10 cellular contexts compared by ENCODE assay signal in genomic region chr17:77036841-77037381, GRCh38.
A peak's percentile ranks its signal among the peaks of the same experiment; 100 is the strongest.
DNase-seq lines count a peak whose midpoint lies in the region; ATAC-seq and TF ChIP-seq lines count a peak whose summit lies in the region.
"Had no signal": no experiment of that assay in that cellular context is flagged by ENCODE, and none has a peak within 500 bp of the region (broad histone marks: within the 10 kb centered on the region; RNA-seq: fewer than 3 reads in every experiment).

No MANE protein-coding gene starts in this region.

- H3K27ac Mint-ChIP-seq in activated naive CD4-positive, alpha-beta T cell treated with anti-CD3 and anti-CD28 coated beads for 36 hours: no peak overlapping the region
- H3K27ac Mint-ChIP-seq in WTC11: no peak overlapping the region
- H3K27ac Mint-ChIP-seq: T-helper 2 cell treated with Interferon-gamma antibody and Interleukin-4, amounts not matched to agents 5 μg/mL and 100 μg/mL, for 36 hours had no signal

- peak; percentile 3 for DNase-seq in CD1c-positive myeloid dendritic cell (ENCODE audit: extremely low spot score)
- DNase-seq in NB4 (ENCODE audit: low read depth): peak; percentile 87
- peak; percentile 53 for DNase-seq in SK-N-DZ (ENCODE audit: low spot score)
- peak; percentile 77 for DNase-seq in inferior parietal cortex (ENCODE audit: extremely low spot score)
- no peak for DNase-seq in activated CD8-positive, alpha-beta memory T cell treated with anti-CD3 and anti-CD28 coated beads, Interleukin-2, amount 50 U/mL, for 48 hours
- DNase-seq in activated T-cell treated with anti-CD3 and anti-CD28 coated beads, Interleukin-2, amount 50 U/mL, for 1 hour: no peak
- no peak for DNase-seq in activated naive CD4-positive, alpha-beta T cell treated with anti-CD3 and anti-CD28 coated beads for 36 hours
- no peak for DNase-seq in WTC11 (ENCODE audit: low spot score)
- DNase-seq: immature natural killer cell had no signal

- intact Hi-C loops in activated naive CD4-positive, alpha-beta T cell treated with anti-CD3 and anti-CD28 coated beads for 36 hours (cut with micrococcal nuclease): no loop called here

- CTCF ChIA-PET in activated naive CD4-positive, alpha-beta T cell treated with anti-CD3 and anti-CD28 coated beads for 36 hours (lab: Charles Lee): no interaction called here
- CTCF ChIA-PET in WTC11 (lab: Charles Lee): interaction anchor here (0.9 to 4.3 kb wide), 3 partner anchors 20 to 169 kb away, joined by 3 to 33 read pairs (median 4); no protein-coding TSS in a partner anchor

- no peaks in the 10 kb centered on the region for H3K4me1 Mint-ChIP-seq in activated naive CD4-positive, alpha-beta T cell treated with anti-CD3 and anti-CD28 coated beads for 36 hours (ENCODE audit: low read depth)
- H3K4me1 Mint-ChIP-seq in WTC11: no peaks in the 10 kb centered on the region

- POLR2A ChIA-PET in WTC11 (lab: Charles Lee): no interaction called here

- no peak overlapping the region for H3K4me3 ChIP-seq in NB4 (ENCODE audit: low read depth, low read length)

- peaks cover 6% of the 10 kb centered on the region for H3K27me3 Mint-ChIP-seq in activated naive CD4-positive, alpha-beta T cell treated with anti-CD3 and anti-CD28 coated beads for 36 hours (ENCODE audit: low read depth)
- no peaks in the 10 kb centered on the region; the same call in 1 of the 2 replicates for H3K27me3 Mint-ChIP-seq in WTC11 (ENCODE audit: low read depth)

- TF ChIP-seq CTCF in NB4 (IDR thresholded peaks at IDR 0.05; ENCODE audit: low read depth, low read length): peak; percentile 20
- TF ChIP-seq CTCF in WTC11 (IDR thresholded peaks at IDR 0.05): no peak

- H3K36me3 Mint-ChIP-seq in activated naive CD4-positive, alpha-beta T cell treated with anti-CD3 and anti-CD28 coated beads for 36 hours (ENCODE audit: low read depth): no peaks in the 10 kb centered on the region
- H3K36me3 Mint-ChIP-seq in WTC11: no peaks in the 10 kb centered on the region

- ATAC-seq in WTC11: no peak

- H3K4me3 Mint-ChIP-seq in activated naive CD4-positive, alpha-beta T cell treated with anti-CD3 and anti-CD28 coated beads for 36 hours: no peak overlapping the region
- H3K4me3 Mint-ChIP-seq in WTC11: no peak overlapping the region
- H3K4me3 Mint-ChIP-seq: immature natural killer cell; T-helper 2 cell treated with Interferon-gamma antibody and Interleukin-4, amounts not matched to agents 5 μg/mL and 100 μg/mL, for 36 hours had no signal

- no peak for TF ChIP-seq POLR2A in NB4 (IDR thresholded peaks at IDR 0.05; ENCODE audit: extremely low read depth, insufficient read length)

- peaks cover 2% of the 10 kb centered on the region for H3K9me3 Mint-ChIP-seq in activated naive CD4-positive, alpha-beta T cell treated with anti-CD3 and anti-CD28 coated beads for 36 hours
- H3K9me3 Mint-ChIP-seq in WTC11: peaks cover 3% of the 10 kb centered on the region
- H3K9me3 Mint-ChIP-seq: T-helper 2 cell treated with Interferon-gamma antibody and Interleukin-4, amounts not matched to agents 5 μg/mL and 100 μg/mL, for 36 hours had no signal

TF ChIP-seq in WTC11, 78 proteins besides CTCF, POLR2A, EP300 and RAD21 (continues in another document):
- TF ChIP-seq ATF2 (CRISPR knock-in tag; IDR thresholded peaks at IDR 0.05; ENCODE audit: borderline replicate concordance, low read depth) (no peak), CREB1 (CRISPR knock-in tag; IDR thresholded peaks at IDR 0.05) (no peak), FOXP4 (CRISPR knock-in tag; IDR thresholded peaks at IDR 0.05) (no peak), TCF7 (CRISPR knock-in tag; IDR thresholded peaks at IDR 0.05; ENCODE audit: low read depth) (no peak), RELA (CRISPR knock-in tag; IDR thresholded peaks at IDR 0.05; ENCODE audit: borderline replicate concordance) (no peak), PRDM15 (CRISPR knock-in tag; IDR thresholded peaks at IDR 0.05) (no peak), ZNF219 (CRISPR knock-in tag; IDR thresholded peaks at IDR 0.05; ENCODE audit: borderline replicate concordance) (no peak)
- TF ChIP-seq, protein P1, sequence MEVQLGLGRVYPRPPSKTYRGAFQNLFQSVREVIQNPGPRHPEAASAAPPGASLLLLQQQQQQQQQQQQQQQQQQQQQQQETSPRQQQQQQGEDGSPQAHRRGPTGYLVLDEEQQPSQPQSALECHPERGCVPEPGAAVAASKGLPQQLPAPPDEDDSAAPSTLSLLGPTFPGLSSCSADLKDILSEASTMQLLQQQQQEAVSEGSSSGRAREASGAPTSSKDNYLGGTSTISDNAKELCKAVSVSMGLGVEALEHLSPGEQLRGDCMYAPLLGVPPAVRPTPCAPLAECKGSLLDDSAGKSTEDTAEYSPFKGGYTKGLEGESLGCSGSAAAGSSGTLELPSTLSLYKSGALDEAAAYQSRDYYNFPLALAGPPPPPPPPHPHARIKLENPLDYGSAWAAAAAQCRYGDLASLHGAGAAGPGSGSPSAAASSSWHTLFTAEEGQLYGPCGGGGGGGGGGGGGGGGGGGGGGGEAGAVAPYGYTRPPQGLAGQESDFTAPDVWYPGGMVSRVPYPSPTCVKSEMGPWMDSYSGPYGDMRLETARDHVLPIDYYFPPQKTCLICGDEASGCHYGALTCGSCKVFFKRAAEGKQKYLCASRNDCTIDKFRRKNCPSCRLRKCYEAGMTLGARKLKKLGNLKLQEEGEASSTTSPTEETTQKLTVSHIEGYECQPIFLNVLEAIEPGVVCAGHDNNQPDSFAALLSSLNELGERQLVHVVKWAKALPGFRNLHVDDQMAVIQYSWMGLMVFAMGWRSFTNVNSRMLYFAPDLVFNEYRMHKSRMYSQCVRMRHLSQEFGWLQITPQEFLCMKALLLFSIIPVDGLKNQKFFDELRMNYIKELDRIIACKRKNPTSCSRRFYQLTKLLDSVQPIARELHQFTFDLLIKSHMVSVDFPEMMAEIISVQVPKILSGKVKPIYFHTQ (CRISPR knock-in tag; IDR thresholded peaks at IDR 0.05): no peak
- TF ChIP-seq, protein P2, sequence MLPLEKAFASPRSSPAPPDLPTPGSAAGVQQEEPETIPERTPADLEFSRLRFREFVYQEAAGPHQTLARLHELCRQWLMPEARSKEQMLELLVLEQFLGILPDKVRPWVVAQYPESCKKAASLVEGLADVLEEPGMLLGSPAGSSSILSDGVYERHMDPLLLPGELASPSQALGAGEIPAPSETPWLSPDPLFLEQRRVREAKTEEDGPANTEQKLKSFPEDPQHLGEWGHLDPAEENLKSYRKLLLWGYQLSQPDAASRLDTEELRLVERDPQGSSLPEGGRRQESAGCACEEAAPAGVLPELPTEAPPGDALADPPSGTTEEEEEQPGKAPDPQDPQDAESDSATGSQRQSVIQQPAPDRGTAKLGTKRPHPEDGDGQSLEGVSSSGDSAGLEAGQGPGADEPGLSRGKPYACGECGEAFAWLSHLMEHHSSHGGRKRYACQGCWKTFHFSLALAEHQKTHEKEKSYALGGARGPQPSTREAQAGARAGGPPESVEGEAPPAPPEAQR (CRISPR knock-in tag; IDR thresholded peaks at IDR 0.05): no peak

Comparison
In these comparisons a context has a peak if more than half of its experiments do, and no peak if none do; other contexts are left out.
1. DNase-seq: peak in CD1c-positive myeloid dendritic cell (single experiment), NB4 (single experiment), SK-N-DZ (single experiment) and inferior parietal cortex (single experiment); none in activated CD8-positive, alpha-beta memory T cell treated with anti-CD3 and anti-CD28 coated beads, Interleukin-2, amount 50 U/mL, for 48 hours (single experiment), activated T-cell treated with anti-CD3 and anti-CD28 coated beads, Interleukin-2, amount 50 U/mL, for 1 hour (single experiment), activated naive CD4-positive, alpha-beta T cell treated with anti-CD3 and anti-CD28 coated beads for 36 hours (single experiment) and WTC11 (single experiment).